In the genomic region with DNA sequence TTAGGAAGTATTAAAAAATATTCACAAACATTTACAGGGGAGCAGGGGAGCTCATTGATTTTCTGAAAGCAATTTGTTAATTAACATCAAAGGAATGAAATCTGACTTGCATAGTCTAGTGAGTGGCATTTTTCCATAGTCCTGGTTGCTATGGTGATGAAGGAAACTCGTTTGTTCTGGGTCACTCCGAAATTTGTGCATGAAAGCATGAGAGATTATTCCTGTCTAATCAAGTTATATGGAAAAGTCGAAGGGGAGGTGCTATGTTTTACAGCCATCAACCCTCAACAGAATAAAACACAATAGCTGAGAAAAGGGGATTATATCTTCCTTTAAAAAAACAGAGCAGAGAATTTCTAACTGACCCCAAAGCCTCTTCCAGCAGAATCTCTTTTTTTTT, we compare ENCODE assay signal across 8 cellular contexts.
"Had no signal": no experiment of that assay in that cellular context is flagged by ENCODE, and none has a peak within 500 bp of the region (broad histone marks: within the 10 kb centered on the region; RNA-seq: fewer than 3 reads in every experiment).

No MANE protein-coding gene starts in this region.

- H3K4me2 ChIP-seq: GM23338 had no signal

- H3K27me3 Mint-ChIP-seq: IgD-negative memory B cell had no signal

- H3K27ac Mint-ChIP-seq: GM23338, H9, HFFc6, IgD-negative memory B cell had no signal

- DNase-seq: H9, HFFc6, KBM-7 had no signal

- H3K4me3 ChIP-seq: GM23338 had no signal

- H3K4me3 Mint-ChIP-seq: GM23338, H9, HFFc6, IgD-negative memory B cell had no signal

- H2AFZ ChIP-seq: GM23338 had no signal

- H3K27ac ChIP-seq: HL-60 had no signal

- ATAC-seq: GM23338, HCT116, HepG2 had no signal

- H3K36me3 Mint-ChIP-seq: IgD-negative memory B cell had no signal

- H3K4me1 Mint-ChIP-seq: IgD-negative memory B cell had no signal

- H3K9me3 Mint-ChIP-seq: GM23338 had no signal
